20 cellular contexts compared by ENCODE assay signal in the genomic region with DNA sequence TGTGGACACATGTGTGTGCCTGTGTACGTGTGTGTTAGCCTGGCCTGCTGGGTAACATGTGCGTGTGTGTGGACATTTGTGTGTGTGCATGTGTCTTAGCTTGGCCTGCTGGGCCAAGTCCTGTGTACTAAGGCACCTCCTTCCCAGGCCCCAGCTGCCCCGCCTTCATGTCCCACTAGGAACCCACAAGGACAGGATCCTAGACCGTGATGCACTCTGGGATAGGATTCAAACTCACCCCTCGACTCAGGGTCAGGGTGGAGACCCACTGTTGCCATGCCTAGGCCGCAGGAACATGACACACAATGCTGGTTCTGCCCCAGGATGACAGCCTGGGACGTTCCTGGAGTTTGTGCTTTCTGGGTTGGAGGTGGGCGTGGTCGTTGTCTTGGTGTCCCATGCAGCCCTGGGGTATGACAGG.
"Had no signal": no experiment of that assay in that cellular context is flagged by ENCODE, and none has a peak within 500 bp of the region (broad histone marks: within the 10 kb centered on the region; RNA-seq: fewer than 3 reads in every experiment).

No MANE protein-coding gene starts in this region.

- H3K27me3 ChIP-seq: transverse colon had no signal

- H3K4me1 Mint-ChIP-seq: activated CD4-positive, alpha-beta T cell treated with anti-CD3 and anti-CD28 coated beads, Interleukin-2, amount 10 ng/mL, durations not matched to agents 24 days and 14 days; activated naive CD8-positive, alpha-beta T cell treated with anti-CD3 and anti-CD28 coated beads, Interleukin-2, amount 10 ng/mL, durations not matched to agents 7 days and 5 days had no signal

- H3K27ac Mint-ChIP-seq: activated CD4-positive, alpha-beta T cell treated with anti-CD3 and anti-CD28 coated beads, Interleukin-2, amount 10 ng/mL, durations not matched to agents 24 days and 14 days; activated naive CD4-positive, alpha-beta T cell treated with anti-CD3 and anti-CD28 coated beads for 36 hours; activated naive CD8-positive, alpha-beta T cell treated with anti-CD3 and anti-CD28 coated beads, Interleukin-2, amount 10 ng/mL, durations not matched to agents 7 days and 5 days; natural killer cell; progenitor cell of endocrine pancreas; stimulated activated naive CD8-positive, alpha-beta T cell treated with anti-CD3 and anti-CD28 coated beads, Interleukin-15, Interleukin-2, amounts not matched to agents 100 ng/mL and 50 ng/mL, for 24 hours had no signal

- FAIRE-seq: endometrium, kidney had no signal

- H3K27ac ChIP-seq: heart right ventricle, transverse colon, VCaP had no signal

- ATAC-seq: activated CD4-positive, CD25-positive, alpha-beta regulatory T cell treated with anti-CD3 and anti-CD28 coated beads, Interleukin-2, amount 50 U/mL, for 24 hours; heart right ventricle; natural killer cell; SK-N-SH treated with all-trans-retinoic acid at 6 μM for 48 hours had no signal

- H3K36me3 ChIP-seq: heart right ventricle, transverse colon had no signal

- H3K9me3 Mint-ChIP-seq: activated CD4-positive, alpha-beta T cell treated with anti-CD3 and anti-CD28 coated beads, Interleukin-2, amount 10 ng/mL, durations not matched to agents 24 days and 14 days; activated naive CD4-positive, alpha-beta T cell treated with anti-CD3 and anti-CD28 coated beads for 36 hours; activated naive CD8-positive, alpha-beta T cell treated with anti-CD3 and anti-CD28 coated beads, Interleukin-2, amount 10 ng/mL, durations not matched to agents 7 days and 5 days; natural killer cell; stimulated activated naive CD8-positive, alpha-beta T cell treated with anti-CD3 and anti-CD28 coated beads, Interleukin-15, Interleukin-2, amounts not matched to agents 100 ng/mL and 50 ng/mL, for 24 hours had no signal

- H3K27me3 Mint-ChIP-seq: progenitor cell of endocrine pancreas had no signal

- H3K4me3 Mint-ChIP-seq: activated CD4-positive, alpha-beta T cell treated with anti-CD3 and anti-CD28 coated beads, Interleukin-2, amount 10 ng/mL, durations not matched to agents 24 days and 14 days; activated naive CD4-positive, alpha-beta T cell treated with anti-CD3 and anti-CD28 coated beads for 36 hours; activated naive CD8-positive, alpha-beta T cell treated with anti-CD3 and anti-CD28 coated beads, Interleukin-2, amount 10 ng/mL, durations not matched to agents 7 days and 5 days; natural killer cell; stimulated activated naive CD8-positive, alpha-beta T cell treated with anti-CD3 and anti-CD28 coated beads, Interleukin-15, Interleukin-2, amounts not matched to agents 100 ng/mL and 50 ng/mL, for 24 hours had no signal

- H3K4me3 ChIP-seq: heart right ventricle, transverse colon had no signal

- DNase-seq: activated CD4-positive, alpha-beta T cell treated with anti-CD3 and anti-CD28 coated beads, Interleukin-2, amount 10 ng/mL, durations not matched to agents 24 days and 14 days; activated CD8-positive, alpha-beta memory T cell treated with anti-CD3 and anti-CD28 coated beads for 24 hours; activated naive CD4-positive, alpha-beta T cell treated with anti-CD3 and anti-CD28 coated beads for 36 hours; activated naive CD8-positive, alpha-beta T cell treated with anti-CD3 and anti-CD28 coated beads, Interleukin-2, amount 10 ng/mL, durations not matched to agents 7 days and 5 days; activated T-cell treated with anti-CD3 and anti-CD28 coated beads, Interleukin-2, amount 50 U/mL, for 48 hours; amniotic stem cell; cortex of kidney; heart right ventricle; kidney; midbrain; natural killer cell; retina; stimulated activated CD4-positive, alpha-beta T cell treated with anti-CD3 and anti-CD28 coated beads, Interleukin-4, amount 100 ng/mL, for 24 hours; transverse colon had no signal

- H3K9me3 ChIP-seq: heart right ventricle, transverse colon had no signal
